13 cellular contexts compared by ENCODE assay signal in the genomic region with DNA sequence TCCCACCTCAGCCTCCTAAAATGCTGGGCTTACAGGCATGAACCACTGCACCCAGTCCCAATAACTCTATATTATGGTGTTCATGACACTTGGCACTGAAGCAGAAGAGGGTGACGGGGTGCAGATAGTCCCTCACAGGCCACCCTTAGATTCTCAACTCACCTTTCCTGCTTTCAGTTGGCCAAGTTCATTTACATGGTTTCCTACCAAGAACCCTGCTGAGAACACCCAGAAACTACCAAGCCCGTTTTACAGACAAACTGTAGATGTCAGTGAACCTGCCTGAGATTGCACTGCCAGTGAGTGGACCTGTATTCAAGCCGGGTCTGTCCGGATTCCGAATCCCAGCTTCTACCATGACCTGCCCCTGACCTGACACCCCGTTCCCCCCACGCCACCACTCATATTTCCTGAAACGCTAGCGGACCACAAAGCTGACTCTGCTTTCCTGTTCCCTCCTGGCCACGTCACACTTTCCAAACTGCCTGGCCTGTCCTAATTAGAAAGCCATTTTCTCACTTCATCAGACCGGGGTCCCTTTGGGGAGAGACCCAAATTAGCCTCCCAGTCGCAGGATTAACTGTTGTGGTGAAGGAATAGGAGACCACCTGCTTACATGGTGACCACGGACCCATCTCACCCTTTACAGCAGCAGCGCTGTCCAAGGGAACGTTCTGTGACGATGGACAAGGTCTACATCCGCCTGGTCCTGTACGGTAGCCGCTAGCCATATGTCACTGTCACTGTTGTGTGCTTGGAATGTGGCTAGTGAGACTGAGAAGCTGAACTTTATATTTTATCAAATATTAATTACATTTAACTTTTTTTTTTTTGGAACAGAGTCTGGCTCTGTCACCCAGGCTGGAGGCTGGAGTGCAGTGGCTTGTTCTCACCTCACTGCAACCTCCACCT. TPM values are rescaled to one million over a fixed set of nuclear protein-coding genes. Genes with fewer than 3 reads are reported as not detected.
A peak's percentile ranks its signal among the peaks of the same experiment; 100 is the strongest.
DNase-seq lines count a peak whose midpoint lies in the region; ATAC-seq and TF ChIP-seq lines count a peak whose summit lies in the region.
"Had no signal": no experiment of that assay in that cellular context is flagged by ENCODE, and none has a peak within 500 bp of the region (broad histone marks: within the 10 kb centered on the region; RNA-seq: fewer than 3 reads in every experiment).

No MANE protein-coding gene starts in this region.

- peak overlapping the region in 9 of 11 experiments; percentile 2 to 87 (median 49); a peak in 14 of 22 replicates for H3K9ac ChIP-seq in BLaER1 treated with 17β-estradiol and CSF1 and Interleukin-3, amounts not matched to agents 10 nM and 100 nM

- H3K4me1 ChIP-seq in BLaER1 treated with 17β-estradiol and CSF1 and Interleukin-3, amounts not matched to agents 10 nM and 100 nM: peaks cover 38 to 94% (median 88%) of the 10 kb centered on the region in 10 experiments
- H3K4me1 ChIP-seq in right lobe of liver (no peaks in the 10 kb centered on the region), aorta (ENCODE audit: control insufficient read depth in 1 of 2, insufficient read depth in 2 of 2, low read length in 2 of 2) (no peaks in the 10 kb centered on the region)
- H3K4me1 ChIP-seq: ascending aorta had no signal

- WGBS in right lobe of liver (ENCODE audit: insufficient coverage, low coverage, low lambda C conversion rate, missing lambda C conversion rate): 37% methylated on average over 14 of the region's 19 CpGs
- 65 to 68% methylated on average over 19 of the region's 19 CpGs for WGBS in aorta, 2 donors
- 49 to 58% methylated on average over 19 of the region's 19 CpGs for WGBS in lower leg skin, 2 donors

- H3K36me3 ChIP-seq in BLaER1 treated with 17β-estradiol and CSF1 and Interleukin-3, amounts not matched to agents 10 nM and 100 nM: no peaks in the 10 kb centered on the region
- H3K36me3 ChIP-seq in right lobe of liver (no peaks in the 10 kb centered on the region), aorta (ENCODE audit: control insufficient read depth in 1 of 2, insufficient read depth in 2 of 2, low read length in 1 of 2) (no peaks in the 10 kb centered on the region)
- H3K36me3 ChIP-seq: ascending aorta, sigmoid colon, stomach had no signal

- ATAC-seq in GM18909 (IDR thresholded peaks at IDR 0.05; ENCODE audit: poor library complexity, unreplicated experiment) (peak; percentile 50), right lobe of liver (peak in 3 of 4 donors; percentile 22 to 40 (median 27)), aorta (ENCODE audit: low FRiP score) (no peak), GM18519 (IDR thresholded peaks at IDR 0.05; ENCODE audit: low FRiP score, unreplicated experiment) (no peak)
- ATAC-seq: CD8-positive, alpha-beta T cell had no signal

- H3K4me2 ChIP-seq in BLaER1 treated with 17β-estradiol and CSF1 and Interleukin-3, amounts not matched to agents 10 nM and 100 nM: peak overlapping the region; percentile 83 to 99 (median 96)

- peak; percentile 18 for DNase-seq in UCSD-AML1 (lab: John Stamatoyannopoulos, UW; ENCODE audit: unreplicated experiment)
- DNase-seq in right lobe of liver: no peak
- no peak for DNase-seq in aorta
- no peak for DNase-seq in lower leg skin (ENCODE audit: low spot score in 2 of 2)
- DNase-seq in iPS-NIHi7 (ENCODE audit: extremely low spot score): no peak
- DNase-seq: NCI-H345, sigmoid colon, stomach had no signal

- TF ChIP-seq POLR2A in right lobe of liver (IDR thresholded peaks at IDR 0.05) (no peak), lower leg skin (IDR thresholded peaks at IDR 0.05) (no peak)

- H4K20me1 ChIP-seq in BLaER1 treated with 17β-estradiol and CSF1 and Interleukin-3, amounts not matched to agents 10 nM and 100 nM: peaks cover 0 to 29% (median 0%) of the 10 kb centered on the region in 11 experiments; a peak in 7 of 22 replicates

- no peak for TF ChIP-seq CTCF in right lobe of liver (IDR thresholded peaks at IDR 0.05)
- no peak for TF ChIP-seq CTCF in lower leg skin (IDR thresholded peaks at IDR 0.05)

- peaks cover 0 to 68% (median 0%) of the 10 kb centered on the region in 11 experiments; a peak in 5 of 22 replicates for H3K27me3 ChIP-seq in BLaER1 treated with 17β-estradiol and CSF1 and Interleukin-3, amounts not matched to agents 10 nM and 100 nM
- no peaks in the 10 kb centered on the region for H3K27me3 ChIP-seq in right lobe of liver
- H3K27me3 ChIP-seq in aorta (ENCODE audit: control insufficient read depth in 1 of 2, insufficient read depth in 2 of 2, low read length in 1 of 2): no peaks in the 10 kb centered on the region

- H3K27ac ChIP-seq in BLaER1 treated with 17β-estradiol and CSF1 and Interleukin-3, amounts not matched to agents 10 nM and 100 nM: peak overlapping the region in 8 of 11 experiments; percentile 22 to 79 (median 54); a peak in 15 of 22 replicates
- no peak overlapping the region for H3K27ac ChIP-seq in right lobe of liver
- no peak overlapping the region for H3K27ac ChIP-seq in aorta (ENCODE audit: low read depth in 1 of 2, low read length in 2 of 2)
- H3K27ac ChIP-seq: ascending aorta, sigmoid colon, stomach had no signal

- intact Hi-C loops in right lobe of liver (cut with DNase I) (no loop called here), aorta (cut with DNase I) (no loop called here), lower leg skin (cut with DNase I; ENCODE audit: low total_unique reads) (no loop called here)

- no peaks in the 10 kb centered on the region for H3K9me3 ChIP-seq in BLaER1 treated with 17β-estradiol and CSF1 and Interleukin-3, amounts not matched to agents 10 nM and 100 nM (replicated peaks in 1 of 11)
- no peaks in the 10 kb centered on the region for H3K9me3 ChIP-seq in right lobe of liver
- no peaks in the 10 kb centered on the region for H3K9me3 ChIP-seq in aorta (ENCODE audit: control insufficient read depth, low read length)
- H3K9me3 ChIP-seq: ascending aorta, sigmoid colon, stomach had no signal

- H3K4me3 ChIP-seq in BLaER1 treated with 17β-estradiol and CSF1 and Interleukin-3, amounts not matched to agents 10 nM and 100 nM: peak overlapping the region in 8 of 10 experiments; percentile 8 to 93 (median 43); a peak in 11 of 20 replicates
- H3K4me3 ChIP-seq in right lobe of liver (no peak overlapping the region), aorta (ENCODE audit: low read length in 2 of 2) (no peak overlapping the region), lower leg skin (ENCODE audit: low read depth, poor library complexity, severe bottlenecking) (no peak overlapping the region)
- H3K4me3 ChIP-seq: ascending aorta, sigmoid colon, stomach had no signal

RNA-seq across cellular contexts. Expression of gene GRID2IP, which starts 17.1 kb away (rescaled TPM):
- total RNA-seq in right lobe of liver (under 1 TPM in 2 of 6 experiments, not detected in 4; 0.05 to 0.07 TPM), aorta (under 1 TPM; 0.16 to 0.39 TPM), lower leg skin (1 to 10 TPM in 1 of 4 donors, under 1 TPM in 3; 0.49 to 2.2 (median 0.64) TPM)
- under 1 TPM in 1 of 2 donors, not detected in 1; 0.25 TPM for polyA plus RNA-seq in aorta
- total RNA-seq: ascending aorta, sigmoid colon had no signal

RNA-seq across cellular contexts. Expression of gene ZDHHC4, which starts 43.1 kb away (rescaled TPM):
- total RNA-seq in right lobe of liver: 10 to 100 TPM; 27.9 to 48.5 (median 36.9) TPM
- total RNA-seq in aorta: 10 to 100 TPM; 33.8 to 36.2 TPM
- polyA plus RNA-seq in aorta: 10 to 100 TPM; 48.7 to 49.8 TPM
- total RNA-seq in lower leg skin: 10 to 100 TPM; 18.4 to 30.7 (median 23.3) TPM

RNA-seq across cellular contexts. Expression of gene KDELR2, which starts 50.2 kb away (rescaled TPM):
- total RNA-seq in right lobe of liver (100 to 1,000 TPM; 134 to 207 (median 144) TPM), aorta (100 to 1,000 TPM; 137 to 138 TPM), lower leg skin (10 to 100 TPM; 44.8 to 64.3 (median 57.5) TPM)
- polyA plus RNA-seq in aorta: 100 to 1,000 TPM; 100 to 131 TPM

RNA-seq across cellular contexts. Expression of gene INTS15, which starts 55.7 kb away (rescaled TPM):
- total RNA-seq in right lobe of liver: 10 to 100 TPM; 10.2 to 16.6 (median 14.0) TPM
- total RNA-seq in aorta: 10 to 100 TPM; 22.1 to 27.0 TPM
- polyA plus RNA-seq in aorta: 10 to 100 TPM; 12.8 to 28.8 TPM
- total RNA-seq in lower leg skin: 10 to 100 TPM; 21.3 to 34.5 (median 29.7) TPM

Comparison
In these comparisons a context has a peak if more than half of its experiments do, and no peak if none do; other contexts are left out.
1. H3K27ac ChIP-seq: peak in BLaER1 treated with 17β-estradiol and CSF1 and Interleukin-3, amounts not matched to agents 10 nM and 100 nM (8 of 11); none in right lobe of liver (0 of 3) and aorta (0 of 2).
2. H3K4me3 ChIP-seq: peak in BLaER1 treated with 17β-estradiol and CSF1 and Interleukin-3, amounts not matched to agents 10 nM and 100 nM (8 of 10); none in right lobe of liver (0 of 3), aorta (0 of 2) and lower leg skin (single experiment).
3. ATAC-seq: peak in GM18909 (single experiment) and right lobe of liver (3 of 4); none in aorta (single experiment) and GM18519 (single experiment).